In the genomic region with DNA sequence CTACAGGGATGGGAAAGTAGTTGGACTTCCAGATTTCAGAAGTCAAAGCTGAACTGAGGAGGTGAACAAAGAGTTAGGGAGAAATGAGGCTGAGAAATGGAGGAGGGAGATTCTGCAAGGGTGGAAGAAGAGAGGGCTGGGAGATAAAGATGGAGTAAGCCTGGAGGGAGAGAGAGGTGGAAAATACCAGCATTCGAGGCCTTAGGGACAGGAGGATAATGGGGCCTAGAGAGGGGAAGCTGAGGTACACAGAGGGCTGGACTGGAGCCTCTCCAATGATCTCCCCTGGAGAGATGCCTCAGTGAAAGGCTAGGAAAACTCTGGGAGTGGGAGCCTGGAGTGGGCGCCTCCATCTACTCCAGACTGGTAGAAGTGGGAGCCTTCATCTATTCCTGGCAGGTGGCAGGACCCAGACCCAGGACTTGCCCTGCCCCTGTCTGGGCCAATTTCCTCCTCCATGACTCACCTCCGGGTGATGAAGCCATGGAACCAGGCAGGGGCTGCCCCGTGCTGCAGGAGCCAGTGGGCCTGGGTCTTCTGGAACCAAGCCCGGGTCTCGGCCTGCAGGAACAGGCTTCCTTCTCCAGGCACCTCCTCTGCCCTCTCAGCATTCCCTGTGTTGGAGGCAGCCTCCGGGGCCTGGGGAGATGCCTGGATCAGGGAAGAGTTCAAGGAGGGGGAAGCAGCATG, we compare ENCODE assay signal across 9 cellular contexts. TPM values are rescaled to one million over a fixed set of nuclear protein-coding genes. Genes with fewer than 3 reads are reported as not detected.
DNase-seq lines count a peak whose midpoint lies in the region; ATAC-seq and TF ChIP-seq lines count a peak whose summit lies in the region.
"Had no signal": no experiment of that assay in that cellular context is flagged by ENCODE, and none has a peak within 500 bp of the region (broad histone marks: within the 10 kb centered on the region; RNA-seq: fewer than 3 reads in every experiment).

No MANE protein-coding gene starts in this region.

- H3K9me3 ChIP-seq in psoas muscle: no peaks in the 10 kb centered on the region
- H3K9me3 ChIP-seq: testis had no signal

- DNase-seq in EL (peak; percentile 36), epithelial cell of prostate (ENCODE audit: low read depth, low spot score) (no peak), psoas muscle (no peak), inferior parietal cortex (ENCODE audit: extremely low spot score) (no peak), SW 1271 (lab: John Stamatoyannopoulos, UW) (no peak)
- no peak for DNase-seq in activated CD4-positive, alpha-beta T cell treated with anti-CD3 and anti-CD28 coated beads, Interleukin-2, amount 10 ng/mL, durations not matched to agents 7 days and 5 days

- POLR2A ChIA-PET in activated CD4-positive, alpha-beta T cell treated with anti-CD3 and anti-CD28 coated beads, Interleukin-2, amount 10 ng/mL, durations not matched to agents 7 days and 5 days (lab: Charles Lee): interaction anchor here (0.8 kb wide), 1 partner anchor 12 kb away, joined by 3 read pairs; no protein-coding TSS in a partner anchor

- intact Hi-C loops in psoas muscle (cut with DNase I): no loop called here

- H3K27me3 ChIP-seq in psoas muscle (ENCODE audit: insufficient read depth in 3 of 3, low read length in 2 of 3): peaks cover 0 to 4% (median 3%) of the 10 kb centered on the region in 3 donors
- H3K27me3 ChIP-seq: testis had no signal

- peaks cover 46% of the 10 kb centered on the region for H3K36me3 Mint-ChIP-seq in activated CD4-positive, alpha-beta T cell treated with anti-CD3 and anti-CD28 coated beads, Interleukin-2, amount 10 ng/mL, durations not matched to agents 7 days and 5 days (ENCODE audit: low read depth)

- no peaks in the 10 kb centered on the region for H3K27me3 Mint-ChIP-seq in activated CD4-positive, alpha-beta T cell treated with anti-CD3 and anti-CD28 coated beads, Interleukin-2, amount 10 ng/mL, durations not matched to agents 7 days and 5 days

- peaks cover 78% of the 10 kb centered on the region for H3K4me1 Mint-ChIP-seq in activated CD4-positive, alpha-beta T cell treated with anti-CD3 and anti-CD28 coated beads, Interleukin-2, amount 10 ng/mL, durations not matched to agents 7 days and 5 days

- peak overlapping the region; percentile 66 for H3K4me3 ChIP-seq in psoas muscle

- H3K27ac ChIP-seq in epithelial cell of prostate (peak overlapping the region; percentile 55), psoas muscle (no peak overlapping the region)

- ATAC-seq in psoas muscle (no peak), GM18520 (IDR thresholded peaks at IDR 0.05; ENCODE audit: unreplicated experiment) (no peak), HG03354 (IDR thresholded peaks at IDR 0.05; ENCODE audit: poor library complexity, severe bottlenecking, unreplicated experiment) (no peak)

- H3K27ac Mint-ChIP-seq in activated CD4-positive, alpha-beta T cell treated with anti-CD3 and anti-CD28 coated beads, Interleukin-2, amount 10 ng/mL, durations not matched to agents 7 days and 5 days: peak overlapping the region; percentile 99

- CTCF ChIA-PET in activated CD4-positive, alpha-beta T cell treated with anti-CD3 and anti-CD28 coated beads, Interleukin-2, amount 10 ng/mL, durations not matched to agents 7 days and 5 days (lab: Charles Lee): interaction anchor here (0.6 to 21.9 kb wide), 15 partner anchors 9 to 462 kb away, joined by 3 to 247 read pairs (median 4); a partner anchor contains a TSS

- H3K4me3 Mint-ChIP-seq in activated CD4-positive, alpha-beta T cell treated with anti-CD3 and anti-CD28 coated beads, Interleukin-2, amount 10 ng/mL, durations not matched to agents 7 days and 5 days: peak overlapping the region; percentile 80

- peaks cover 7% of the 10 kb centered on the region for H3K4me1 ChIP-seq in psoas muscle

- 75 to 81% (median 78%) methylated on average over 7 of the region's 7 CpGs for WGBS in psoas muscle, 3 donors

- no peaks in the 10 kb centered on the region for H3K9me3 Mint-ChIP-seq in activated CD4-positive, alpha-beta T cell treated with anti-CD3 and anti-CD28 coated beads, Interleukin-2, amount 10 ng/mL, durations not matched to agents 7 days and 5 days

- no peak for TF ChIP-seq CTCF in psoas muscle (IDR thresholded peaks at IDR 0.05)

- no peaks in the 10 kb centered on the region for H3K36me3 ChIP-seq in psoas muscle (ENCODE audit: insufficient read depth in 1 of 2, low read depth in 1 of 2)

RNA-seq across cellular contexts. Expression of a gene that starts 1.9 kb away (rescaled TPM):
- total RNA-seq in activated CD4-positive, alpha-beta T cell treated with anti-CD3 and anti-CD28 coated beads, Interleukin-2, amount 10 ng/mL, durations not matched to agents 7 days and 5 days: 10 to 100 TPM; 56.3 to 63.5 TPM
- under 1 TPM; 0.37 to 0.82 (median 0.60) TPM for total RNA-seq in psoas muscle
- under 1 TPM in 2 of 3 donors, not detected in 1; 0.25 to 0.26 TPM for polyA plus RNA-seq in psoas muscle

RNA-seq across cellular contexts. Expression of a gene that starts 44.2 kb away (rescaled TPM):
- total RNA-seq in activated CD4-positive, alpha-beta T cell treated with anti-CD3 and anti-CD28 coated beads, Interleukin-2, amount 10 ng/mL, durations not matched to agents 7 days and 5 days: under 1 TPM in 1 of 2 experiments, not detected in 1; 0.05 TPM
- total RNA-seq in psoas muscle: under 1 TPM in 1 of 4 donors, not detected in 3; 0.07 TPM
- polyA plus RNA-seq in psoas muscle: under 1 TPM in 1 of 3 donors, not detected in 2; under 0.01 TPM

RNA-seq across cellular contexts. Expression of a gene that starts 45.9 kb away (rescaled TPM):
- 1 to 10 TPM; 1.9 to 2.0 TPM for total RNA-seq in activated CD4-positive, alpha-beta T cell treated with anti-CD3 and anti-CD28 coated beads, Interleukin-2, amount 10 ng/mL, durations not matched to agents 7 days and 5 days
- total RNA-seq in psoas muscle: under 1 TPM; 0.16 to 0.92 (median 0.44) TPM
- under 1 TPM; 0.07 to 0.65 (median 0.58) TPM for polyA plus RNA-seq in psoas muscle

RNA-seq across cellular contexts. Expression of a gene that starts 47.4 kb away (rescaled TPM):
- 10 to 100 TPM; 70.6 to 87.7 TPM for total RNA-seq in activated CD4-positive, alpha-beta T cell treated with anti-CD3 and anti-CD28 coated beads, Interleukin-2, amount 10 ng/mL, durations not matched to agents 7 days and 5 days
- total RNA-seq in psoas muscle: 10 to 100 TPM; 43.7 to 69.3 (median 64.0) TPM
- 100 to 1,000 TPM in 1 of 3 donors, 10 to 100 TPM in 2; 46.8 to 107 (median 72.0) TPM for polyA plus RNA-seq in psoas muscle

Comparison
In these comparisons a context has a peak if more than half of its experiments do, and no peak if none do; other contexts are left out.
1. RNA of a gene that starts 1.9 kb away (total RNA-seq): 56.3 to 63.5 TPM in activated CD4-positive, alpha-beta T cell treated with anti-CD3 and anti-CD28 coated beads, Interleukin-2, amount 10 ng/mL, durations not matched to agents 7 days and 5 days; 0.37 to 0.82 TPM in psoas muscle; every median in the first group is over 10 times any median in the second.